In genomic region chr3:185910322-185911075, GRCh38 we compare ENCODE assay signal across 8 cellular contexts. TPM values are rescaled to one million over a fixed set of nuclear protein-coding genes. Genes with fewer than 3 reads are reported as not detected.
DNase-seq lines count a peak whose midpoint lies in the region; ATAC-seq, FAIRE-seq and TF ChIP-seq lines count a peak whose summit lies in the region.
"Not testable (repeated sequence)": the region's sequence is repeated elsewhere in the genome, so short reads cannot be mapped to it uniquely, and the experiment has no call there.

No MANE protein-coding gene starts in this region.

- H3K4me3 Mint-ChIP-seq in CD4-positive, alpha-beta T cell; activated CD8-positive, alpha-beta memory T cell treated with anti-CD3 and anti-CD28 coated beads, Interleukin-2, amount 10 ng/mL, durations not matched to agents 7 days and 5 days; activated naive CD8-positive, alpha-beta T cell treated with anti-CD3 and anti-CD28 coated beads, Interleukin-2, amount 50 U/mL, for 24 hours; memory B cell: not testable (repeated sequence)

- not testable (repeated sequence) for TF ChIP-seq POLR2A in H54 (IDR thresholded peaks at IDR 0.05; ENCODE audit: low read depth, low read length)

- H3K4me1 ChIP-seq in Panc1 (ENCODE audit: control insufficient read depth, insufficient read depth, low read length), result peaks cover 11% of the 10 kb centered on the region
- H3K4me1 ChIP-seq in psoas muscle, result not testable (repeated sequence)

- H3K36me3 Mint-ChIP-seq in CD4-positive, alpha-beta T cell (ENCODE audit: low read depth), result peaks cover 26% of the 10 kb centered on the region
- H3K36me3 Mint-ChIP-seq in activated CD8-positive, alpha-beta memory T cell treated with anti-CD3 and anti-CD28 coated beads, Interleukin-2, amount 10 ng/mL, durations not matched to agents 7 days and 5 days, result peaks cover 20% of the 10 kb centered on the region
- H3K36me3 Mint-ChIP-seq in activated naive CD8-positive, alpha-beta T cell treated with anti-CD3 and anti-CD28 coated beads, Interleukin-2, amount 50 U/mL, for 24 hours (ENCODE audit: low read depth), result peaks cover 18% of the 10 kb centered on the region
- H3K36me3 Mint-ChIP-seq in memory B cell, result not testable (repeated sequence)

- FAIRE-seq in H54 (lab: Jason Lieb, UNC), result peak; percentile 33

- not testable (repeated sequence) for H3K27ac ChIP-seq in CD4-positive, alpha-beta T cell (ENCODE audit: low read depth, low read length); Panc1 (ENCODE audit: low read length); psoas muscle
- peak overlapping the region; percentile 15 for H3K27ac ChIP-seq in epithelial cell of prostate

- POLR2A ChIA-PET in CD4-positive, alpha-beta T cell (lab: Charles Lee), result interaction anchor here (2.7 kb wide), 1 partner anchor 20 kb away, joined by 19 read pairs; no protein-coding TSS in a partner anchor
- POLR2A ChIA-PET in Panc1 (lab: Charles Lee), result not testable (repeated sequence)

- not testable (repeated sequence) for BruUV-seq in Panc1 (replicated peaks; lab: Mats Ljungman, UMichigan)

- H3K4me3 ChIP-seq in Panc1 (ENCODE audit: low read depth in 2 of 2, low read length in 2 of 2); psoas muscle: not testable (repeated sequence)

- H3K9me3 ChIP-seq in CD4-positive, alpha-beta T cell (ENCODE audit: control insufficient read depth, low read length); Panc1 (ENCODE audit: control insufficient read depth, insufficient read depth, low read depth, low read length); psoas muscle: not testable (repeated sequence)

- peak overlapping the region; percentile 11 for H3K27ac Mint-ChIP-seq in CD4-positive, alpha-beta T cell
- H3K27ac Mint-ChIP-seq in activated CD8-positive, alpha-beta memory T cell treated with anti-CD3 and anti-CD28 coated beads, Interleukin-2, amount 10 ng/mL, durations not matched to agents 7 days and 5 days, result peak overlapping the region; percentile 20
- peak overlapping the region; percentile 51 for H3K27ac Mint-ChIP-seq in activated naive CD8-positive, alpha-beta T cell treated with anti-CD3 and anti-CD28 coated beads, Interleukin-2, amount 50 U/mL, for 24 hours
- H3K27ac Mint-ChIP-seq in memory B cell, result peak overlapping the region; percentile 36

- H3K36me3 ChIP-seq in Panc1 (ENCODE audit: control insufficient read depth, insufficient read depth, low read length), result peaks cover 11% of the 10 kb centered on the region
- H3K36me3 ChIP-seq in psoas muscle (ENCODE audit: insufficient read depth in 1 of 2, low read depth in 1 of 2), result peaks cover 3 to 30% of the 10 kb centered on the region in 2 donors

- not testable (repeated sequence) for TF ChIP-seq CTCF in CD4-positive, alpha-beta T cell (IDR thresholded peaks at IDR 0.05); Panc1 (IDR thresholded peaks at IDR 0.05); psoas muscle (IDR thresholded peaks at IDR 0.05)

- not testable (repeated sequence) for H3K27me3 Mint-ChIP-seq in CD4-positive, alpha-beta T cell; activated CD8-positive, alpha-beta memory T cell treated with anti-CD3 and anti-CD28 coated beads, Interleukin-2, amount 10 ng/mL, durations not matched to agents 7 days and 5 days; activated naive CD8-positive, alpha-beta T cell treated with anti-CD3 and anti-CD28 coated beads, Interleukin-2, amount 50 U/mL, for 24 hours; memory B cell

- 76 to 81% (median 80%) methylated on average over 3 to 4 of the region's 5 CpGs for WGBS in psoas muscle, 3 donors

- H3K27me3 ChIP-seq in CD4-positive, alpha-beta T cell (ENCODE audit: control insufficient read depth, insufficient read depth, low read length); Panc1 (ENCODE audit: control insufficient read depth, insufficient read depth, low read length); psoas muscle (ENCODE audit: insufficient read depth in 3 of 3, low read length in 2 of 3): not testable (repeated sequence)

- DNase-seq in CD4-positive, alpha-beta T cell; H54 (ENCODE audit: insufficient read length, low spot score); Panc1 (ENCODE audit: low read depth, low spot score); activated CD8-positive, alpha-beta memory T cell treated with anti-CD3 and anti-CD28 coated beads, Interleukin-2, amount 10 ng/mL, durations not matched to agents 7 days and 5 days; activated naive CD8-positive, alpha-beta T cell treated with anti-CD3 and anti-CD28 coated beads, Interleukin-2, amount 50 U/mL, for 24 hours; epithelial cell of prostate (ENCODE audit: low read depth, low spot score); memory B cell (ENCODE audit: low spot score in 2 of 2); psoas muscle: not testable (repeated sequence)

- intact Hi-C loops in CD4-positive, alpha-beta T cell (cut with DNase I, micrococcal nuclease), result loop anchor here in 1 of 2 experiments (2.0 kb wide), 1 partner anchor 80 kb away; no protein-coding TSS in a partner anchor
- intact Hi-C loops in Panc1 (cut with micrococcal nuclease; ENCODE audit: unreplicated experiment); psoas muscle (cut with DNase I): not testable (repeated sequence)

- in situ Hi-C loops in Panc1 (cut with HindIII; ENCODE audit: low pct_unique_long_range_greater_than_20kb, low sequenced_read_pairs), result loop anchor here (5.0 kb wide), 1 partner anchor 82 kb away; no protein-coding TSS in a partner anchor

- CTCF ChIA-PET in CD4-positive, alpha-beta T cell (lab: Charles Lee), result interaction anchor here (2.7 kb wide), 1 partner anchor 33 kb away, joined by 11 read pairs; no protein-coding TSS in a partner anchor
- CTCF ChIA-PET in Panc1 (lab: Charles Lee), result interaction anchor here (0.6 kb wide), 1 partner anchor 80 kb away, joined by 6 read pairs; no protein-coding TSS in a partner anchor
- CTCF ChIA-PET in activated CD8-positive, alpha-beta memory T cell treated with anti-CD3 and anti-CD28 coated beads, Interleukin-2, amount 10 ng/mL, durations not matched to agents 7 days and 5 days (lab: Charles Lee), result not testable (repeated sequence)

- not testable (repeated sequence) for H3K4me1 Mint-ChIP-seq in CD4-positive, alpha-beta T cell (ENCODE audit: low read depth); activated CD8-positive, alpha-beta memory T cell treated with anti-CD3 and anti-CD28 coated beads, Interleukin-2, amount 10 ng/mL, durations not matched to agents 7 days and 5 days; activated naive CD8-positive, alpha-beta T cell treated with anti-CD3 and anti-CD28 coated beads, Interleukin-2, amount 50 U/mL, for 24 hours; memory B cell

- H3K9me3 Mint-ChIP-seq in CD4-positive, alpha-beta T cell; activated CD8-positive, alpha-beta memory T cell treated with anti-CD3 and anti-CD28 coated beads, Interleukin-2, amount 10 ng/mL, durations not matched to agents 7 days and 5 days (ENCODE audit: low read depth); activated naive CD8-positive, alpha-beta T cell treated with anti-CD3 and anti-CD28 coated beads, Interleukin-2, amount 50 U/mL, for 24 hours; memory B cell: not testable (repeated sequence)

- ATAC-seq in CD4-positive, alpha-beta T cell (ENCODE audit: poor library complexity); memory B cell (ENCODE audit: low read depth): not testable (repeated sequence)
- peak; percentile 61 for ATAC-seq in Panc1
- ATAC-seq in activated CD8-positive, alpha-beta memory T cell treated with anti-CD3 and anti-CD28 coated beads, Interleukin-2, amount 10 ng/mL, durations not matched to agents 7 days and 5 days, result peak; percentile 45
- peak; percentile 21 for ATAC-seq in activated naive CD8-positive, alpha-beta T cell treated with anti-CD3 and anti-CD28 coated beads, Interleukin-2, amount 50 U/mL, for 24 hours
- ATAC-seq in psoas muscle, result peak; percentile 15 to 33 (median 20)

RNA-seq across cellular contexts. Expression of gene TRA2B, which starts 27.3 kb away (rescaled TPM):
- total RNA-seq in CD4-positive, alpha-beta T cell, result 100 to 1,000 TPM; 549 to 585 TPM
- total RNA-seq in Panc1 (2021; ENCODE audit: unreplicated experiment) (171 TPM), psoas muscle (10 to 100 TPM; 38.7 to 99.5 (median 68.8) TPM)
- 264 TPM for polyA plus RNA-seq in Panc1 (2012; ENCODE audit: insufficient read length)
- total RNA-seq in activated CD8-positive, alpha-beta memory T cell treated with anti-CD3 and anti-CD28 coated beads, Interleukin-2, amount 10 ng/mL, durations not matched to agents 7 days and 5 days, result 100 to 1,000 TPM; 246 to 256 TPM
- polyA plus RNA-seq in psoas muscle, result 10 to 100 TPM; 60.5 to 86.6 (median 86.5) TPM
